Comparison of ENCODE assay signal across 25 cellular contexts in the genomic region with DNA sequence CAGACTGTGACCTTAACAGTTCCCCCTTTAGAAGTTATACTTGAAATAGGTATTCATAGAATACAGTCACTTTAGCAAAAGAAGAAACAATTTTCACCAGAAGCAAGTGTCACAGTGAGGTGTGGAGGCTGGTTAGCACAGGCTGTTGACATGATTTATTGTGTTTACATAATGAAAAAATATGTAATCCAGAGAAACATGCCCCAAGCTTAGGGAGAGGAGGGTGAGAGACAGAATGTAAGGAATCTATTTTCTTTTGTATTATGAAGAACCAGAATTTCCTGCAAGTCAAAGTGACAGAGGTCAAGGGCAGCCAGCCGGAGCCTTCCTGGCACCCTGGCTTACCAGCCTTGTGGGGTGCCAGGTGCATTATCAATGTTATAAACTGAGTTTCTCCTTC. TPM values are rescaled to one million over a fixed set of nuclear protein-coding genes. Genes with fewer than 3 reads are reported as not detected.
"Had no signal": no experiment of that assay in that cellular context is flagged by ENCODE, and none has a peak within 500 bp of the region (broad histone marks: within the 10 kb centered on the region; RNA-seq: fewer than 3 reads in every experiment).

No MANE protein-coding gene starts in this region.

- H3K27ac ChIP-seq: cardiac muscle cell, epithelial cell of prostate, hepatocyte, left ventricle myocardium inferior, psoas muscle, right atrium auricular region, tibial artery had no signal

- H3K4me3 Mint-ChIP-seq: activated CD4-positive, alpha-beta memory T cell treated with anti-CD3 and anti-CD28 coated beads, Interleukin-2, amount 10 ng/mL, durations not matched to agents 7 days and 5 days; activated naive CD4-positive, alpha-beta T cell treated with anti-CD3 and anti-CD28 coated beads, Interleukin-2, amount 10 ng/mL, durations not matched to agents 7 days and 5 days; activated naive CD8-positive, alpha-beta T cell treated with anti-CD3 and anti-CD28 coated beads, Interleukin-2, amount 50 U/mL, for 24 hours; endodermal cell; immature natural killer cell; nephron progenitor cell had no signal

- H3K4me1 Mint-ChIP-seq: endodermal cell had no signal

- H3K36me3 ChIP-seq: cardiac muscle cell, left ventricle myocardium inferior, pancreas, right atrium auricular region, tibial artery had no signal

- H3K9me3 ChIP-seq: pancreas, psoas muscle, right atrium auricular region, tibial artery had no signal

- H3K27me3 ChIP-seq: pancreas, right atrium auricular region, spleen, tibial artery had no signal

- H3K79me2 ChIP-seq: hepatocyte had no signal

- H3K27me3 Mint-ChIP-seq: activated CD4-positive, alpha-beta memory T cell treated with anti-CD3 and anti-CD28 coated beads, Interleukin-2, amount 10 ng/mL, durations not matched to agents 7 days and 5 days had no signal

- ATAC-seq: activated naive CD8-positive, alpha-beta T cell treated with anti-CD3 and anti-CD28 coated beads, Interleukin-2, amount 50 U/mL, for 24 hours; psoas muscle; stimulated activated naive CD8-positive, alpha-beta T cell treated with anti-CD3 and anti-CD28 coated beads, Interleukin-15, Interleukin-2, amounts not matched to agents 100 U/mL and 50 U/mL, for 24 hours had no signal

- H2AFZ ChIP-seq: hepatocyte had no signal

- H3K27ac Mint-ChIP-seq: activated CD4-positive, alpha-beta memory T cell treated with anti-CD3 and anti-CD28 coated beads, Interleukin-2, amount 10 ng/mL, durations not matched to agents 7 days and 5 days; activated naive CD4-positive, alpha-beta T cell treated with anti-CD3 and anti-CD28 coated beads, Interleukin-2, amount 10 ng/mL, durations not matched to agents 7 days and 5 days; activated naive CD8-positive, alpha-beta T cell treated with anti-CD3 and anti-CD28 coated beads, Interleukin-2, amount 50 U/mL, for 24 hours; endodermal cell; immature natural killer cell; nephron progenitor cell had no signal

- H3K4me3 ChIP-seq: cardiac muscle cell, hepatocyte, left ventricle myocardium inferior, pancreas, psoas muscle, right atrium auricular region, spleen, tibial artery had no signal

- H3K4me2 ChIP-seq: hepatocyte had no signal

- DNase-seq: activated CD4-positive, alpha-beta memory T cell treated with anti-CD3 and anti-CD28 coated beads, Interleukin-2, amount 10 ng/mL, durations not matched to agents 7 days and 5 days; activated CD4-positive, alpha-beta T cell treated with anti-CD3 and anti-CD28 coated beads for 4 hours; activated CD4-positive, CD25-positive, alpha-beta regulatory T cell; activated effector memory CD4-positive, alpha-beta T cell treated with anti-CD3 and anti-CD28 coated beads, Interleukin-2, amount 50 U/mL, for 16 hours; activated naive CD4-positive, alpha-beta T cell treated with anti-CD3 and anti-CD28 coated beads, Interleukin-2, amount 10 ng/mL, durations not matched to agents 7 days and 5 days; activated naive CD8-positive, alpha-beta T cell treated with anti-CD3 and anti-CD28 coated beads, Interleukin-2, amount 50 U/mL, for 24 hours; cortex of kidney; endodermal cell; foreskin melanocyte; immature natural killer cell; left ventricle myocardium inferior; mammary epithelial cell; nephron progenitor cell; pancreas; psoas muscle; spleen; stimulated activated CD4-positive, alpha-beta T cell treated with anti-CD3 and anti-CD28 coated beads, Interleukin-4, amount 100 ng/mL, for 1 hour; stimulated activated naive CD8-positive, alpha-beta T cell treated with anti-CD3 and anti-CD28 coated beads, Interleukin-15, Interleukin-2, amounts not matched to agents 100 U/mL and 50 U/mL, for 24 hours; substantia nigra; T-helper 9 cell; tibial artery had no signal

- H3K9me3 Mint-ChIP-seq: activated CD4-positive, alpha-beta memory T cell treated with anti-CD3 and anti-CD28 coated beads, Interleukin-2, amount 10 ng/mL, durations not matched to agents 7 days and 5 days; activated naive CD4-positive, alpha-beta T cell treated with anti-CD3 and anti-CD28 coated beads, Interleukin-2, amount 10 ng/mL, durations not matched to agents 7 days and 5 days; activated naive CD8-positive, alpha-beta T cell treated with anti-CD3 and anti-CD28 coated beads, Interleukin-2, amount 50 U/mL, for 24 hours; immature natural killer cell had no signal

- H3K36me3 Mint-ChIP-seq: activated naive CD4-positive, alpha-beta T cell treated with anti-CD3 and anti-CD28 coated beads, Interleukin-2, amount 10 ng/mL, durations not matched to agents 7 days and 5 days had no signal

RNA-seq across cellular contexts. Expression of gene IL12A, which starts 4.0 kb away (rescaled TPM):
- total RNA-seq: endodermal cell had no signal
- polyA plus RNA-seq: cardiac muscle cell had no signal
